8 cellular contexts compared by ENCODE assay signal in genomic region chr19:40285353-40286234, GRCh38. TPM values are rescaled to one million over a fixed set of nuclear protein-coding genes. Genes with fewer than 3 reads are reported as not detected.
A peak's percentile ranks its signal among the peaks of the same experiment; 100 is the strongest.
DNase-seq lines count a peak whose midpoint lies in the region; ATAC-seq and TF ChIP-seq lines count a peak whose summit lies in the region.

No MANE protein-coding gene starts in this region.

- H3K56ac ChIP-seq in IMR-90 (ENCODE audit: extremely low read depth, insufficient read depth, low read length), result peak overlapping the region; percentile 64

- H2AK5ac ChIP-seq in IMR-90 (ENCODE audit: low read depth, low read length), result peak overlapping the region; percentile 69; the same call in 1 of the 2 replicates

- TF ChIP-seq CTCF in IMR-90 (conservative IDR thresholded peaks at IDR 0.05; ENCODE audit: low read depth, low read length) (no peak), OCI-LY7 (conservative IDR thresholded peaks at IDR 0.05; ENCODE audit: low read length) (no peak), epithelial cell of proximal tubule (conservative IDR thresholded peaks at IDR 0.05; ENCODE audit: low read depth, low read length) (no peak), mucosa of descending colon (IDR thresholded peaks at IDR 0.05) (no peak)

- no peak overlapping the region for H2BK20ac ChIP-seq in IMR-90 (ENCODE audit: low read depth, low read length)

- H3K4me2 ChIP-seq in IMR-90 (ENCODE audit: low read depth, low read length), result peak overlapping the region; percentile 90
- peak overlapping the region; percentile 93 for H3K4me2 ChIP-seq in OCI-LY7 (ENCODE audit: low read length)

- H3K9me3 ChIP-seq in IMR-90 (ENCODE audit: control insufficient read depth, insufficient read depth, low read length) (no peaks in the 10 kb centered on the region), OCI-LY7 (ENCODE audit: low read length) (no peaks in the 10 kb centered on the region), mucosa of descending colon (no peaks in the 10 kb centered on the region)

- intact Hi-C loops in IMR-90 (cut with micrococcal nuclease), result no loop called here
- intact Hi-C loops in OCI-LY7 (cut with micrococcal nuclease; ENCODE audit: unreplicated experiment), result loop anchor here (5.0 to 10.0 kb wide), 4 partner anchors 62 to 319 kb away; partner anchors contain the start of genes C19orf47, LTBP4, PLD3 and SERTAD1
- intact Hi-C loops in mucosa of descending colon (cut with DNase I, micrococcal nuclease), result no loop called here

- peak overlapping the region; percentile 90 for H4K91ac ChIP-seq in IMR-90 (ENCODE audit: insufficient read depth, low read depth, low read length)

- peak overlapping the region; percentile 96 for H2AFZ ChIP-seq in IMR-90 (replicated peaks; ENCODE audit: low read length, poor library complexity)
- peak overlapping the region; percentile 47 for H2AFZ ChIP-seq in OCI-LY7 (ENCODE audit: low read length)

- peak overlapping the region; percentile 86 for H3K18ac ChIP-seq in IMR-90 (ENCODE audit: low read depth, low read length)

- peak overlapping the region; percentile 93 for H2BK5ac ChIP-seq in IMR-90 (ENCODE audit: low read depth, low read length, poor library complexity, severe bottlenecking)

- POLR2A ChIA-PET in IMR-90 (lab: Charles Lee; ENCODE audit: unreplicated experiment) (interaction anchor here (0.6 kb wide), 1 partner anchor 143 kb away, joined by 18 read pairs; no protein-coding TSS in a partner anchor), OCI-LY7 (lab: Charles Lee) (interaction anchor here (0.5 to 2.0 kb wide), 5 partner anchors 20 to 440 kb away, joined by 3 to 5 read pairs (median 4); no protein-coding TSS in a partner anchor)

- H3K79me2 ChIP-seq in OCI-LY7 (ENCODE audit: insufficient read depth, low read depth, low read length), result peaks cover 41% of the 10 kb centered on the region

- H3K36me3 ChIP-seq in IMR-90 (ENCODE audit: control insufficient read depth, insufficient read depth, low read length), result no peaks in the 10 kb centered on the region
- H3K36me3 ChIP-seq in OCI-LY7 (ENCODE audit: insufficient read depth, low read length), result no peaks in the 10 kb centered on the region
- no peaks in the 10 kb centered on the region for H3K36me3 ChIP-seq in mucosa of descending colon (ENCODE audit: low read depth)

- peak overlapping the region; percentile 90 for H3K14ac ChIP-seq in IMR-90 (replicated peaks; ENCODE audit: low read depth, low read length)

- H3K79me1 ChIP-seq in IMR-90 (ENCODE audit: low read depth in 1 of 2, low read length in 2 of 2), result peaks cover 3 to 48% of the 10 kb centered on the region in 2 experiments; a peak in 3 of 4 replicates

- CTCF ChIA-PET in IMR-90 (lab: Yijun Ruan, JAX) (no interaction called here), OCI-LY7 (lab: Charles Lee; ENCODE audit: unreplicated experiment) (interaction anchor here (0.5 to 0.6 kb wide), 2 partner anchors 11 to 491 kb away, joined by 9 to 12 read pairs; no protein-coding TSS in a partner anchor)

- TF ChIP-seq RAD21 in IMR-90 (IDR thresholded peaks at IDR 0.05; ENCODE audit: low read length), result no peak

- DNase-seq in DMS153 (lab: John Stamatoyannopoulos, UW), result peak; percentile 99
- DNase-seq in IMR-90, result peak; percentile 99
- peak; percentile 100 for DNase-seq in OCI-LY7 (ENCODE audit: low spot score)
- peak; percentile 94 for DNase-seq in activated T-cell treated with anti-CD3 and anti-CD28 coated beads, Interleukin-2, amount 50 U/mL, for 1 hour
- peak; percentile 90 for DNase-seq in epithelial cell of proximal tubule (ENCODE audit: low read depth)
- peak; percentile 97 to 100 (median 97) for DNase-seq in mucosa of descending colon
- DNase-seq in stimulated activated CD8-positive, alpha-beta memory T cell treated with anti-CD3 and anti-CD28 coated beads, Interleukin-4, amount 100 ng/mL, for 1 hour (ENCODE audit: low read depth in 2 of 2, low spot score in 1 of 2), result peak; percentile 87 to 96

- no peaks in the 10 kb centered on the region for H3K27me3 ChIP-seq in IMR-90 (ENCODE audit: control insufficient read depth, insufficient read depth, low read length)

- H4K5ac ChIP-seq in IMR-90 (ENCODE audit: low read depth, low read length), result peak overlapping the region; percentile 99

- H3K9ac ChIP-seq in IMR-90 (ENCODE audit: low read depth, low read length), result peak overlapping the region; percentile 74

- H3K4me3 ChIP-seq in IMR-90 (ENCODE audit: insufficient read depth, low read depth, low read length) (peak overlapping the region; percentile 96), OCI-LY7 (ENCODE audit: low read depth, low read length, poor library complexity, severe bottlenecking) (peak overlapping the region; percentile 85), epithelial cell of proximal tubule (ENCODE audit: low read depth, low read length) (peak overlapping the region; percentile 73), mucosa of descending colon (peak overlapping the region; percentile 71)

- H2AK9ac ChIP-seq in IMR-90 (replicated peaks; ENCODE audit: low read depth, low read length, poor library complexity), result peak overlapping the region; percentile 86

- no peaks in the 10 kb centered on the region for H3K9me2 ChIP-seq in OCI-LY7 (ENCODE audit: insufficient read depth, low read length)

- H3K4me1 ChIP-seq in IMR-90 (ENCODE audit: control insufficient read depth, insufficient read depth, low read length) (peaks cover 17% of the 10 kb centered on the region), OCI-LY7 (ENCODE audit: insufficient read depth, low read length, poor library complexity, severe bottlenecking) (peaks cover 54% of the 10 kb centered on the region), mucosa of descending colon (ENCODE audit: low read depth) (peaks cover 25% of the 10 kb centered on the region)

- peak overlapping the region; percentile 35; the same call in 1 of the 3 replicates for H2BK15ac ChIP-seq in IMR-90 (ENCODE audit: low read depth, low read length)

- H3K27ac ChIP-seq in IMR-90 (ENCODE audit: insufficient read depth, low read length) (peak overlapping the region; percentile 91), OCI-LY7 (ENCODE audit: low read depth, low read length, poor library complexity, severe bottlenecking) (peak overlapping the region; percentile 94)

- ATAC-seq in GM21529 (IDR thresholded peaks at IDR 0.05; ENCODE audit: unreplicated experiment) (peak; percentile 74), IMR-90 (ENCODE audit: low read depth) (peak; percentile 93), mucosa of descending colon (peak; percentile 90)

- dilution Hi-C loops in IMR-90 (cut with HindIII; ENCODE audit: low sequenced_read_pairs, unreplicated experiment), result no loop called here

- H2BK120ac ChIP-seq in IMR-90 (ENCODE audit: low read depth, low read length), result peak overlapping the region; percentile 17; the same call in 1 of the 2 replicates

- H4K8ac ChIP-seq in IMR-90 (ENCODE audit: low read depth in 2 of 2, low read length in 2 of 2), result peak overlapping the region; percentile 96 to 97

- peak; percentile 64; the same call in 1 of the 2 replicates for TF ChIP-seq POLR2A in IMR-90 (IDR thresholded peaks at IDR 0.05; ENCODE audit: low read depth, low read length)

- 0% methylated on average over 3 of the region's 42 CpGs; no CpG with 5 or more reads in 1 of the 2 experiments for WGBS in IMR-90 (ENCODE audit: extremely low coverage in 2 of 2, insufficient read length in 1 of 2), 2 experiments

- peak overlapping the region; percentile 77 for H3K4ac ChIP-seq in IMR-90 (ENCODE audit: low read depth, low read length)

- peaks cover 40% of the 10 kb centered on the region for H4K20me1 ChIP-seq in IMR-90 (ENCODE audit: insufficient read depth, low read length)
- H4K20me1 ChIP-seq in OCI-LY7 (ENCODE audit: insufficient read depth, low read length), result no peaks in the 10 kb centered on the region

- peak overlapping the region; percentile 32; the same call in 1 of the 2 replicates for H3K23ac ChIP-seq in IMR-90 (ENCODE audit: low read depth, low read length)

- H3K9me1 ChIP-seq in IMR-90 (ENCODE audit: insufficient read depth, low read length), result peaks cover 12% of the 10 kb centered on the region

- in situ Hi-C loops in IMR-90 (cut with MboI; ENCODE audit: low sequenced_read_pairs), result no loop called here

- BruUV-seq in IMR-90 (replicated peaks; lab: Mats Ljungman, UMichigan), result no TSS peak
- TSS peak; percentile 90 for BruUV-seq in OCI-LY7 (replicated peaks; lab: Mats Ljungman, UMichigan)

TF ChIP-seq in IMR-90, 13 proteins besides CTCF, POLR2A, EP300 and RAD21:
- TF ChIP-seq MXI1 (IDR thresholded peaks at IDR 0.05; ENCODE audit: borderline replicate concordance, low read depth, low read length) (no peak), NFE2L2 (IDR thresholded peaks at IDR 0.05; ENCODE audit: low read depth, low read length) (0 out of 2 replicates have a peak, but pooled peaks have one; percentile 4), SMC3 (IDR thresholded peaks at IDR 0.05; ENCODE audit: low read depth, low read length) (no peak)
TF ChIP-seq in IMR-90: peak in this region for 1.

RNA-seq across cellular contexts. Expression of gene AKT2, which starts 0.4 kb away (rescaled TPM):
- 54.4 and 61.5 TPM in 2 replicates for total RNA-seq in IMR-90 (2012; rRNA removed)
- 104 and 124 TPM in 2 replicates for polyA plus RNA-seq in IMR-90 (2012; rRNA removed)
- polyA plus RNA-seq in IMR-90 (2012; cell fraction: cytosol; rRNA removed), result 58.9 and 87.2 TPM in 2 replicates
- 461 and 611 TPM in 2 replicates for polyA plus RNA-seq in IMR-90 (2012; cell fraction: nucleus; rRNA removed; ENCODE audit: low replicate concordance)
- 97.8 and 116 TPM in 2 replicates for total RNA-seq in OCI-LY7 (2014; rRNA removed; shearing (Covaris generic))
- total RNA-seq in OCI-LY7 (2022), result 192 and 197 TPM in 2 replicates
- total RNA-seq in epithelial cell of proximal tubule, result 46.4 and 77.0 TPM in 2 replicates
- 100 to 1,000 TPM in 2 of 3 donors, 10 to 100 TPM in 1; 98.4 to 139 (median 103) TPM for total RNA-seq in mucosa of descending colon

RNA-seq across cellular contexts. Expression of gene CCNP, which starts 59.1 kb away (rescaled TPM):
- total RNA-seq in IMR-90 (2012; rRNA removed), result under 0.01 TPM in 2 replicates
- polyA plus RNA-seq in IMR-90 (2012; rRNA removed), result 0.17 and 0.21 TPM in 2 replicates
- 0.17 and 0.42 TPM in 2 replicates for polyA plus RNA-seq in IMR-90 (2012; cell fraction: cytosol; rRNA removed)
- 1.5 and 3.1 TPM in 2 replicates for polyA plus RNA-seq in IMR-90 (2012; cell fraction: nucleus; rRNA removed; ENCODE audit: low replicate concordance)
- total RNA-seq in OCI-LY7 (2014; rRNA removed; shearing (Covaris generic)), result 0.54 and 0.59 TPM in 2 replicates
- 0.48 and 0.61 TPM in 2 replicates for total RNA-seq in OCI-LY7 (2022)
- total RNA-seq in epithelial cell of proximal tubule, result 0.14 and 0.23 TPM in 2 replicates
- total RNA-seq in mucosa of descending colon, result under 1 TPM in 2 of 3 donors, not detected in 1; 0.34 to 0.63 TPM

Comparison
In these comparisons a context has a peak if more than half of its experiments do, and no peak if none do; other contexts are left out.
1. Peak in every context shown above with its lines: DNase-seq, ATAC-seq, H3K4me3 ChIP-seq and H3K27ac ChIP-seq.